Comparison of ENCODE assay signal across 1 cellular context in the genomic region with DNA sequence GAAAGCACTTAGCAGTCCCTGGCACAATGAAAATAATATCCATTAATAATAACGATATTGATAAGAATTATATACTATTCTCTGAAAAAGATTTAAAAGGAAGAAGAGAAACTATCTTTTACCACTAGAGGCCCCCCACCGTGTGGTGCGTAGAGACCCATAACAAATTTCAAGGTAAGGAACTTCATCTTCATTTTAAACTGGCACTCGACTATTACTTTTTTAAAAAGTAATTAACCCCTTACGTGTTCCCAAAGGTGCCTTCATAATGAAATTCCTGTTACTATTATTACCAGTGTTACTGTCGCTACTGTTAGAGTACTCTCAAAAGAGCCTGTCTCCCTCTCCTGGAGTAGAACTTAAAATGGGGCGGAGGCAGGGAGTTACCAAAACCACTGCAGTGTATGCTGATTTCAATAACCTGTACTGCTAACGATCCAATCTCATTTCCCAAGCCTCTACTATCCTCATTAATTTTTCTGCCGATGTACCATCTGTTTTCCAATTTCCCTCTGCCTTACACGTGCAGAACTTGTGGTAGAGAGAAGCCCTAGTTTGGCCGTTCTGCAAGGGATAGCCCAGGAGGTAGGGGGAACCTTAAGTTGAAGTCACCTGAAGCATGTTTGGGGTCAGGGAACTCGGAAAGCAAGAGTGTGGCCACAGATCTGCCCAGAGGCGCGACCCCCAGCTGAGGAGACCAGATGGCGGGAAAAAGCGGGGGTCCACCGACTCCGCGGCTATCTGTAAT.
TF ChIP-seq lines count a peak whose summit lies in the region.

No MANE protein-coding gene starts in this region.

TF ChIP-seq in GM12878, 131 proteins besides CTCF, POLR2A, EP300 and RAD21 (continued from another document):
- TF ChIP-seq, protein P1, sequence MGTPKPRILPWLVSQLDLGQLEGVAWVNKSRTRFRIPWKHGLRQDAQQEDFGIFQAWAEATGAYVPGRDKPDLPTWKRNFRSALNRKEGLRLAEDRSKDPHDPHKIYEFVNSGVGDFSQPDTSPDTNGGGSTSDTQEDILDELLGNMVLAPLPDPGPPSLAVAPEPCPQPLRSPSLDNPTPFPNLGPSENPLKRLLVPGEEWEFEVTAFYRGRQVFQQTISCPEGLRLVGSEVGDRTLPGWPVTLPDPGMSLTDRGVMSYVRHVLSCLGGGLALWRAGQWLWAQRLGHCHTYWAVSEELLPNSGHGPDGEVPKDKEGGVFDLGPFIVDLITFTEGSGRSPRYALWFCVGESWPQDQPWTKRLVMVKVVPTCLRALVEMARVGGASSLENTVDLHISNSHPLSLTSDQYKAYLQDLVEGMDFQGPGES (IDR thresholded peaks at IDR 0.05) = no peak
- no peak for TF ChIP-seq SMAD1 (IDR thresholded peaks at IDR 0.05; ENCODE audit: low read depth, partially characterized antibody)
